ENCODE assay signal across 1 cellular context in genomic region chr14:35355981-35356839, GRCh38.
TF ChIP-seq lines count a peak whose summit lies in the region.

No MANE protein-coding gene starts in this region.

TF ChIP-seq in HepG2, 621 proteins besides CTCF, POLR2A, EP300 and RAD21 (continued from another document and continues in another):
- TF ChIP-seq, protein P1, sequence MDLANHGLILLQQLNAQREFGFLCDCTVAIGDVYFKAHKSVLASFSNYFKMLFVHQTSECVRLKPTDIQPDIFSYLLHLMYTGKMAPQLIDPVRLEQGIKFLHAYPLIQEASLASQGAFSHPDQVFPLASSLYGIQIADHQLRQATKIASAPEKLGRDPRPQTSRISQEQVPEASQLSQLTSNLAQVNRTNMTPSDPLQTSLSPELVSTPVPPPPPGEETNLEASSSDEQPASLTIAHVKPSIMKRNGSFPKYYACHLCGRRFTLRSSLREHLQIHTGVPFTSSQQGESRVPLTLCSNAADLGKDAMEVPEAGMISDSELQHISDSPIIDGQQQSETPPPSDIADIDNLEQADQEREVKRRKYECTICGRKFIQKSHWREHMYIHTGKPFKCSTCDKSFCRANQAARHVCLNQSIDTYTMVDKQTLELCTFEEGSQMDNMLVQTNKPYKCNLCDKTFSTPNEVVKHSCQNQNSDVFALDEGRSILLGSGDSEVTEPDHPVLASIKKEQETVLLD (CRISPR knock-in tag; IDR thresholded peaks at IDR 0.05; ENCODE audit: low read depth) = no peak
- peak; percentile 71 for TF ChIP-seq MYC (CRISPR knock-in tag; IDR thresholded peaks at IDR 0.05; ENCODE audit: borderline replicate concordance)
- 0 out of 2 replicates have a peak, but pooled peaks have one; percentile 31 for TF ChIP-seq KMT2A (CRISPR knock-in tag; IDR thresholded peaks at IDR 0.05)
- no peak for TF ChIP-seq CREBL2 (CRISPR knock-in tag; IDR thresholded peaks at IDR 0.05; ENCODE audit: borderline replicate concordance)
- TF ChIP-seq THAP11 (CRISPR knock-in tag; IDR thresholded peaks at IDR 0.05) = peak; percentile 74
- TF ChIP-seq HBP1 (CRISPR knock-in tag; IDR thresholded peaks at IDR 0.05; ENCODE audit: low read depth) = no peak; the same call in 1 of the 2 replicates
- TF ChIP-seq SP5 (CRISPR knock-in tag; IDR thresholded peaks at IDR 0.05; ENCODE audit: borderline replicate concordance, low read depth) = no peak; the same call in none of the 2 replicates
- TF ChIP-seq ATF2 (CRISPR knock-in tag; IDR thresholded peaks at IDR 0.05) = no peak
- TF ChIP-seq GFI1 (CRISPR knock-in tag; IDR thresholded peaks at IDR 0.05; ENCODE audit: borderline replicate concordance) = peak; percentile 70; the same call in 1 of the 2 replicates
- TF ChIP-seq, protein P2, sequence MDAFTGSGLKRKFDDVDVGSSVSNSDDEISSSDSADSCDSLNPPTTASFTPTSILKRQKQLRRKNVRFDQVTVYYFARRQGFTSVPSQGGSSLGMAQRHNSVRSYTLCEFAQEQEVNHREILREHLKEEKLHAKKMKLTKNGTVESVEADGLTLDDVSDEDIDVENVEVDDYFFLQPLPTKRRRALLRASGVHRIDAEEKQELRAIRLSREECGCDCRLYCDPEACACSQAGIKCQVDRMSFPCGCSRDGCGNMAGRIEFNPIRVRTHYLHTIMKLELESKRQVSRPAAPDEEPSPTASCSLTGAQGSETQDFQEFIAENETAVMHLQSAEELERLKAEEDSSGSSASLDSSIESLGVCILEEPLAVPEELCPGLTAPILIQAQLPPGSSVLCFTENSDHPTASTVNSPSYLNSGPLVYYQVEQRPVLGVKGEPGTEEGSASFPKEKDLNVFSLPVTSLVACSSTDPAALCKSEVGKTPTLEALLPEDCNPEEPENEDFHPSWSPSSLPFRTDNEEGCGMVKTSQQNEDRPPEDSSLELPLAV (CRISPR knock-in tag; conservative IDR thresholded peaks at IDR 0.05; ENCODE audit: low read depth) = no peak
- TF ChIP-seq SPEN (CRISPR knock-in tag; IDR thresholded peaks at IDR 0.05; ENCODE audit: low read depth) = peak; percentile 50; the same call in 1 of the 2 replicates
- TF ChIP-seq, protein P3, sequence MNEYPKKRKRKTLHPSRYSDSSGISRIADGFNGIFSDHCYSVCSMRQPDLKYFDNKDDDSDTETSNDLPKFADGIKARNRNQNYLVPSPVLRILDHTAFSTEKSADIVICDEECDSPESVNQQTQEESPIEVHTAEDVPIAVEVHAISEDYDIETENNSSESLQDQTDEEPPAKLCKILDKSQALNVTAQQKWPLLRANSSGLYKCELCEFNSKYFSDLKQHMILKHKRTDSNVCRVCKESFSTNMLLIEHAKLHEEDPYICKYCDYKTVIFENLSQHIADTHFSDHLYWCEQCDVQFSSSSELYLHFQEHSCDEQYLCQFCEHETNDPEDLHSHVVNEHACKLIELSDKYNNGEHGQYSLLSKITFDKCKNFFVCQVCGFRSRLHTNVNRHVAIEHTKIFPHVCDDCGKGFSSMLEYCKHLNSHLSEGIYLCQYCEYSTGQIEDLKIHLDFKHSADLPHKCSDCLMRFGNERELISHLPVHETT (CRISPR knock-in tag; conservative IDR thresholded peaks at IDR 0.05) = no peak
- no peak for TF ChIP-seq MBD4 (IDR thresholded peaks at IDR 0.05; ENCODE audit: borderline replicate concordance, low read length)
- no peak for TF ChIP-seq SRSF4 (IDR thresholded peaks at IDR 0.05; ENCODE audit: low read depth, low read length, poor library complexity, severe bottlenecking)
- TF ChIP-seq ZSCAN9 (CRISPR knock-in tag; IDR thresholded peaks at IDR 0.05; ENCODE audit: borderline replicate concordance) = peak; percentile 77; the same call in 1 of the 2 replicates
- TF ChIP-seq ZNF263 (CRISPR knock-in tag; IDR thresholded peaks at IDR 0.05) = peak; percentile 74
- no peak for TF ChIP-seq POGK (CRISPR knock-in tag; conservative IDR thresholded peaks at IDR 0.05)
- TF ChIP-seq CSRNP1 (CRISPR knock-in tag; IDR thresholded peaks at IDR 0.05) = peak; percentile 41; the same call in 1 of the 2 replicates
- TF ChIP-seq, protein P4, sequence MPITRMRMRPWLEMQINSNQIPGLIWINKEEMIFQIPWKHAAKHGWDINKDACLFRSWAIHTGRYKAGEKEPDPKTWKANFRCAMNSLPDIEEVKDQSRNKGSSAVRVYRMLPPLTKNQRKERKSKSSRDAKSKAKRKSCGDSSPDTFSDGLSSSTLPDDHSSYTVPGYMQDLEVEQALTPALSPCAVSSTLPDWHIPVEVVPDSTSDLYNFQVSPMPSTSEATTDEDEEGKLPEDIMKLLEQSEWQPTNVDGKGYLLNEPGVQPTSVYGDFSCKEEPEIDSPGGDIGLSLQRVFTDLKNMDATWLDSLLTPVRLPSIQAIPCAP (CRISPR knock-in tag; IDR thresholded peaks at IDR 0.05; ENCODE audit: low read depth) = no peak
- peak; percentile 18 to 57; a peak in 1 of 4 replicates for TF ChIP-seq NR2F1 (CRISPR knock-in tag; IDR thresholded peaks at IDR 0.05)
- TF ChIP-seq ZNF562 (CRISPR knock-in tag; IDR thresholded peaks at IDR 0.05; ENCODE audit: borderline replicate concordance) = no peak
- TF ChIP-seq ZNF816 (CRISPR knock-in tag; IDR thresholded peaks at IDR 0.05; ENCODE audit: borderline replicate concordance) = no peak
- TF ChIP-seq EED (CRISPR knock-in tag; IDR thresholded peaks at IDR 0.05) = no peak
- TF ChIP-seq RBM39 (IDR thresholded peaks at IDR 0.05; ENCODE audit: low read depth, low read length, poor library complexity, severe bottlenecking) = no peak
- TF ChIP-seq ZBTB43 (CRISPR knock-in tag; conservative IDR thresholded peaks at IDR 0.05) = peak; percentile 86
- TF ChIP-seq ZBTB49 (CRISPR knock-in tag; IDR thresholded peaks at IDR 0.05; ENCODE audit: borderline replicate concordance) = no peak
- peak; percentile 63; the same call in 1 of the 2 replicates for TF ChIP-seq ZBTB7B (CRISPR knock-in tag; IDR thresholded peaks at IDR 0.05)
- peak; percentile 69 for TF ChIP-seq FOXP4 (CRISPR knock-in tag; IDR thresholded peaks at IDR 0.05)
- TF ChIP-seq ZNF780A (CRISPR knock-in tag; IDR thresholded peaks at IDR 0.05) = no peak
- TF ChIP-seq ZNF230 (CRISPR knock-in tag; IDR thresholded peaks at IDR 0.05) = peak; percentile 88; the same call in 1 of the 2 replicates
- no peak for TF ChIP-seq ZNF446 (CRISPR knock-in tag; IDR thresholded peaks at IDR 0.05)
- peak; percentile 88 for TF ChIP-seq SAP130 (CRISPR knock-in tag; IDR thresholded peaks at IDR 0.05; ENCODE audit: low read depth)
- TF ChIP-seq TMF1 (CRISPR knock-in tag; IDR thresholded peaks at IDR 0.05; ENCODE audit: low read depth) = no peak
- TF ChIP-seq, protein P5, sequence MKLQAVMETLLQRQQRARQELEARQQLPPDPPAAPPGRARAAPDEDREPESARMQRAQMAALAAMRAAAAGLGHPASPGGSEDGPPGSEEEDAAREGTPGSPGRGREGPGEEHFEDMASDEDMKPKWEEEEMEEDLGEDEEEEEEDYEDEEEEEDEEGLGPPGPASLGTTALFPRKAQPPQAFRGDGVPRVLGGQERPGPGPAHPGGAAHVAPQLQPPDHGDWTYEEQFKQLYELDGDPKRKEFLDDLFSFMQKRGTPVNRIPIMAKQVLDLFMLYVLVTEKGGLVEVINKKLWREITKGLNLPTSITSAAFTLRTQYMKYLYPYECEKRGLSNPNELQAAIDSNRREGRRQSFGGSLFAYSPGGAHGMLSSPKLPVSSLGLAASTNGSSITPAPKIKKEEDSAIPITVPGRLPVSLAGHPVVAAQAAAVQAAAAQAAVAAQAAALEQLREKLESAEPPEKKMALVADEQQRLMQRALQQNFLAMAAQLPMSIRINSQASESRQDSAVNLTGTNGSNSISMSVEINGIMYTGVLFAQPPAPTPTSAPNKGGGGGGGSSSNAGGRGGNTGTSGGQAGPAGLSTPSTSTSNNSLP (IDR thresholded peaks at IDR 0.05; ENCODE audit: low read depth, low read length) = peak; percentile 86; the same call in 1 of the 2 replicates
- peak; percentile 24; the same call in 1 of the 2 replicates for TF ChIP-seq MLX (CRISPR knock-in tag; IDR thresholded peaks at IDR 0.05)
